ENCODE assay signal across 8 cellular contexts in the genomic region with DNA sequence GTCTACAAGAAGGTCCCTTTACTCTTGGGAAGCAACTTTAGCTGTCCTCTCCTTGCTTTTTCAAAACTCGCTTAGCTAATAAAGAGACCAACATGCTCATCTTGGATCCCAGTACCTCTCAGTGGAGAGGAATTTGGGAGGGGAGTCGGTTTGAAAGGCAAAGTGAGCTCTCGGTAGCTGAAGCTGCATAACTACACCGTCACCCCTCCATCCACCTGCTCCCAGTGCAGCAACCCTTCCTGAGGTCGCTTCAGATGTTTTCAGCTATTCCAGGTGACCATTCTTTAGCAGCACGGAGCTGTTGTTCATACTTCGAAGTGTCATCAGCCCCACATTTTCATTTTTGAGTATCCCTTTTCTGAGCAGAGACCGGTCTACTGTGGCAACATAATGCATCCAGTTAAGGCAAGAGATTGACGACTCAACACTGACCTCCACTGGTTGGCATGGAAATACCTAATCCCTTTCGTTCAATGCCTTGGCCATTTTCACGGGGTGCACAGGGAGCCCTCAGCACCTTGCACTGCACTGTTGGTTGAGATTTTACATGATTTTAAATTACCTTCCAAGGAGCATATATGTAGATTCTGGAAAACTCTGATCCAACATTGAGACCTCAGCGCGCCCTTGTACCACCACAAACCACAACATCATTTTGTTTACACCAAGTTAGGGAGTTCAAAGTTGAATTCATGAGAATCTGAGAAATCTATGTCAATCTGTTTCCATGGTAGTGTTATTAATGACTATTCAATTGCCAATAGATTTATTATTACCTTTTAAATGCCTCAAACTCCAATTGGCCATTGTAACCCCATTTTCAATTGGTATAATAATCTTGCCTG. TPM values are rescaled to one million over a fixed set of nuclear protein-coding genes. Genes with fewer than 3 reads are reported as not detected.
DNase-seq lines count a peak whose midpoint lies in the region; ATAC-seq, FAIRE-seq and TF ChIP-seq lines count a peak whose summit lies in the region.

No MANE protein-coding gene starts in this region.

- H3K27me3 Mint-ChIP-seq in GM23338 (ENCODE audit: insufficient read depth, low read depth, poor library complexity), result peaks cover 2% of the 10 kb centered on the region

- no peaks in the 10 kb centered on the region for H3K36me3 Mint-ChIP-seq in GM23338 (ENCODE audit: low read depth)

- H3K9me3 Mint-ChIP-seq in GM23338, result peaks cover 2% of the 10 kb centered on the region; the same call in 2 of the 3 replicates

- ATAC-seq in GM23338 (peak; percentile 99), RWPE2 (ENCODE audit: low read depth) (peak; percentile 72), pancreas (peak; percentile 83 to 99 (median 97))

- DNase-seq in GF-D8 (lab: John Stamatoyannopoulos, UW) (peak; percentile 23), GM23338 (ENCODE audit: low spot score) (peak; percentile 87), LHCN-M2 (ENCODE audit: low read depth) (peak; percentile 79), RWPE2 (ENCODE audit: low spot score) (no peak), germinal center (ENCODE audit: low spot score) (peak; percentile 72), pancreas (peak in 4 of 6 donors; percentile 25 to 65 (median 35)), ureter (ENCODE audit: low spot score) (peak; percentile 74)
- peak; percentile 47 for DNase-seq in activated gamma-delta T cell treated with anti-CD3 and anti-CD28 coated beads, Interleukin-2, amount 50 U/mL, for 16 hours (ENCODE audit: low read depth)

- H4K20me1 ChIP-seq in GM23338 (replicated peaks; ENCODE audit: insufficient read depth), result no peaks in the 10 kb centered on the region

- peak overlapping the region; percentile 17; the same call in 1 of the 2 replicates for H3K4me2 ChIP-seq in GM23338

- no peak overlapping the region for H3K27ac Mint-ChIP-seq in GM23338

- H3K27me3 ChIP-seq in GM23338 (ENCODE audit: insufficient read depth), result no peaks in the 10 kb centered on the region
- H3K27me3 ChIP-seq in RWPE2 (ENCODE audit: insufficient read depth, poor library complexity, severe bottlenecking), result no peaks in the 10 kb centered on the region
- no peaks in the 10 kb centered on the region for H3K27me3 ChIP-seq in pancreas

- no peak for FAIRE-seq in pancreas (lab: Jason Lieb, UNC)

- H3K4me3 ChIP-seq in GM23338 (no peak overlapping the region), RWPE2 (ENCODE audit: severe bottlenecking) (no peak overlapping the region), pancreas (no peak overlapping the region)

- H3K4me3 Mint-ChIP-seq in GM23338, result peak overlapping the region; percentile 61; the same call in 2 of the 3 replicates

- intact Hi-C loops in pancreas (cut with DNase I), result loop anchor here in 1 of 3 donors (5.0 kb wide), 1 partner anchor 714 kb away; no protein-coding TSS in a partner anchor

- H3K4me1 Mint-ChIP-seq in GM23338, result peaks cover 13% of the 10 kb centered on the region

- H3K9me2 ChIP-seq in GM23338 (ENCODE audit: insufficient read depth), result no peaks in the 10 kb centered on the region

- no peak overlapping the region for H2AFZ ChIP-seq in GM23338

- peak; percentile 83 to 96 for TF ChIP-seq CTCF in GM23338 (conservative IDR thresholded peaks at IDR 0.05; ENCODE audit: low read depth in 2 of 2)
- peak; percentile 76 for TF ChIP-seq CTCF in RWPE2 (IDR thresholded peaks at IDR 0.05; ENCODE audit: poor library complexity, severe bottlenecking)
- peak in 3 of 4 donors; percentile 42 to 62 (median 60) for TF ChIP-seq CTCF in pancreas (IDR thresholded peaks at IDR 0.05)

- 47 to 49% methylated on average over 13 of the region's 13 CpGs for WGBS in pancreas, 2 donors

- H3K79me2 ChIP-seq in GM23338 (replicated peaks; ENCODE audit: insufficient read depth), result no peaks in the 10 kb centered on the region

- H3K36me3 ChIP-seq in GM23338 (ENCODE audit: insufficient read depth), result no peaks in the 10 kb centered on the region
- H3K36me3 ChIP-seq in RWPE2 (ENCODE audit: low read depth), result no peaks in the 10 kb centered on the region
- H3K36me3 ChIP-seq in pancreas, result no peaks in the 10 kb centered on the region

- H3F3A ChIP-seq in GM23338 (replicated peaks; ENCODE audit: low read depth), result no peaks in the 10 kb centered on the region

- H3K9me3 ChIP-seq in RWPE2 (ENCODE audit: severe bottlenecking) (no peaks in the 10 kb centered on the region), pancreas (no peaks in the 10 kb centered on the region)

- H3K27ac ChIP-seq in GM23338 (ENCODE audit: low read depth) (no peak overlapping the region), RWPE2 (ENCODE audit: poor library complexity, severe bottlenecking) (no peak overlapping the region), pancreas (no peak overlapping the region)

- H3K4me1 ChIP-seq in GM23338 (ENCODE audit: insufficient read depth), result peaks cover 10% of the 10 kb centered on the region
- H3K4me1 ChIP-seq in RWPE2 (ENCODE audit: insufficient read depth, poor library complexity, severe bottlenecking), result no peaks in the 10 kb centered on the region
- peaks cover 0 to 7% (median 0%) of the 10 kb centered on the region in 3 donors for H3K4me1 ChIP-seq in pancreas

TF ChIP-seq in GM23338, 12 proteins besides CTCF, POLR2A, EP300 and RAD21:
- TF ChIP-seq, protein P1, sequence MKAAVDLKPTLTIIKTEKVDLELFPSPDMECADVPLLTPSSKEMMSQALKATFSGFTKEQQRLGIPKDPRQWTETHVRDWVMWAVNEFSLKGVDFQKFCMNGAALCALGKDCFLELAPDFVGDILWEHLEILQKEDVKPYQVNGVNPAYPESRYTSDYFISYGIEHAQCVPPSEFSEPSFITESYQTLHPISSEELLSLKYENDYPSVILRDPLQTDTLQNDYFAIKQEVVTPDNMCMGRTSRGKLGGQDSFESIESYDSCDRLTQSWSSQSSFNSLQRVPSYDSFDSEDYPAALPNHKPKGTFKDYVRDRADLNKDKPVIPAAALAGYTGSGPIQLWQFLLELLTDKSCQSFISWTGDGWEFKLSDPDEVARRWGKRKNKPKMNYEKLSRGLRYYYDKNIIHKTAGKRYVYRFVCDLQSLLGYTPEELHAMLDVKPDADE (IDR thresholded peaks at IDR 0.05), result no peak
- TF ChIP-seq ZNF331 (CRISPR knock-in tag; IDR thresholded peaks at IDR 0.05; ENCODE audit: low read depth) (no peak), POLR2AphosphoS5 (IDR thresholded peaks at IDR 0.05; ENCODE audit: low read depth) (no peak), ZNF114 (CRISPR knock-in tag; IDR thresholded peaks at IDR 0.05) (no peak), CREB1 (CRISPR knock-in tag; IDR thresholded peaks at IDR 0.05; ENCODE audit: low read depth) (no peak), NANOG (IDR thresholded peaks at IDR 0.05; ENCODE audit: borderline replicate concordance) (no peak), REST (IDR thresholded peaks at IDR 0.05; ENCODE audit: unreplicated experiment) (no peak), JUNB (IDR thresholded peaks at IDR 0.05; ENCODE audit: unreplicated experiment) (no peak), STAT1 (IDR thresholded peaks at IDR 0.05; ENCODE audit: unreplicated experiment) (no peak), EZH2 (IDR thresholded peaks at IDR 0.05; ENCODE audit: low read depth, unreplicated experiment) (no peak)
TF ChIP-seq in GM23338: peak in this region for 0.

RNA-seq across cellular contexts. Expression of gene DLEU7, which starts 42.2 kb away (rescaled TPM):
- 10.1 and 11.6 TPM in 2 replicates for total RNA-seq in GM23338 (2014; rRNA removed; shearing (Covaris generic))
- 8.7 and 9.2 TPM in 2 replicates for polyA plus RNA-seq in GM23338 (2016; fragmentation: Nextera tagmentation; extraction: Ambion mirVana)
- total RNA-seq in LHCN-M2 (2014; rRNA removed), result not detected in 2 replicates
- 0.04 TPM for polyA plus RNA-seq in LHCN-M2 (2012)
- total RNA-seq in pancreas, result under 1 TPM in 3 of 6 donors, not detected in 3; 0.08 to 0.47 (median 0.12) TPM
- under 1 TPM; 0.02 to 0.08 TPM for polyA plus RNA-seq in pancreas
- not detected for total RNA-seq in ureter
